Comparison of ENCODE assay signal across 9 cellular contexts in genomic region chr2:169933124-169933711, GRCh38.
DNase-seq lines count a peak whose midpoint lies in the region; ATAC-seq, FAIRE-seq and TF ChIP-seq lines count a peak whose summit lies in the region.
"Had no signal": no experiment of that assay in that cellular context is flagged by ENCODE, and none has a peak within 500 bp of the region (broad histone marks: within the 10 kb centered on the region; RNA-seq: fewer than 3 reads in every experiment).

No MANE protein-coding gene starts in this region.

- in situ Hi-C loops in ACHN (cut with HindIII; ENCODE audit: low pct_ligation_motif_present, low pct_unique_long_range_greater_than_20kb, low sequenced_read_pairs) (no loop called here), GM13977 (cut with MboI; ENCODE audit: low pct_unique_long_range_greater_than_20kb, low sequenced_read_pairs, unreplicated experiment) (no loop called here)

- POLR2A ChIA-PET in OCI-LY7 (lab: Charles Lee), result no interaction called here

- H3K27me3 ChIP-seq in pancreas, result no peaks in the 10 kb centered on the region

- H3K9me3 ChIP-seq in OCI-LY7 (ENCODE audit: low read length), result no peaks in the 10 kb centered on the region
- no peaks in the 10 kb centered on the region for H3K9me3 ChIP-seq in pancreas
- H3K9me3 ChIP-seq: HAP-1 had no signal

- 34 to 39% methylated on average over 2 of the region's 2 CpGs for WGBS in pancreas, 2 donors

- TF ChIP-seq CTCF in GM13977 (IDR thresholded peaks at IDR 0.05; ENCODE audit: extremely low read depth, insufficient read depth, missing control alignments) (peak; percentile 78), OCI-LY7 (conservative IDR thresholded peaks at IDR 0.05; ENCODE audit: low read length) (peak; percentile 79), pancreas (IDR thresholded peaks at IDR 0.05) (peak in 2 of 4 donors; percentile 32 to 47)

- H3K4me2 ChIP-seq in OCI-LY7 (ENCODE audit: low read length), result no peak overlapping the region

- no peaks in the 10 kb centered on the region for H3K79me2 ChIP-seq in OCI-LY7 (ENCODE audit: insufficient read depth, low read depth, low read length)

- H2AFZ ChIP-seq in OCI-LY7 (ENCODE audit: low read length), result no peak overlapping the region

- H3K4me1 ChIP-seq in OCI-LY7 (ENCODE audit: insufficient read depth, low read length, poor library complexity, severe bottlenecking) (no peaks in the 10 kb centered on the region), pancreas (no peaks in the 10 kb centered on the region)
- H3K4me1 ChIP-seq: HAP-1 had no signal

- ATAC-seq in HG03521 (IDR thresholded peaks at IDR 0.05; ENCODE audit: unreplicated experiment) (peak; percentile 58), pancreas (peak in 3 of 4 donors; percentile 69 to 86 (median 76)), HG02840 (IDR thresholded peaks at IDR 0.05; ENCODE audit: low FRiP score, unreplicated experiment) (no peak)

- H3K27ac ChIP-seq in OCI-LY7 (ENCODE audit: low read depth, low read length, poor library complexity, severe bottlenecking) (no peak overlapping the region), pancreas (no peak overlapping the region), substantia nigra (ENCODE audit: low read depth, low read length, poor library complexity, severe bottlenecking) (no peak overlapping the region)

- TF ChIP-seq POLR2A in erythroblast (IDR thresholded peaks at IDR 0.05; ENCODE audit: low read length), result no peak

- BruUV-seq in OCI-LY7 (replicated peaks; lab: Mats Ljungman, UMichigan), result no TSS peak

- H4K20me1 ChIP-seq in OCI-LY7 (ENCODE audit: insufficient read depth, low read length), result no peaks in the 10 kb centered on the region

- CTCF ChIA-PET in OCI-LY7 (lab: Charles Lee; ENCODE audit: unreplicated experiment), result no interaction called here

- H3K4me3 ChIP-seq in OCI-LY7 (ENCODE audit: low read depth, low read length, poor library complexity, severe bottlenecking), result no peak overlapping the region
- H3K4me3 ChIP-seq in pancreas, result no peak overlapping the region
- H3K4me3 ChIP-seq: HAP-1 had no signal

- peak; percentile 86 for FAIRE-seq in pancreas (lab: Jason Lieb, UNC)

- no peaks in the 10 kb centered on the region for H3K9me2 ChIP-seq in OCI-LY7 (ENCODE audit: insufficient read depth, low read length)

- intact Hi-C loops in OCI-LY7 (cut with micrococcal nuclease; ENCODE audit: unreplicated experiment), result loop anchor here (10.0 kb wide), 1 partner anchor 882 kb away; the partner anchor contains the start of gene GAD1
- intact Hi-C loops in pancreas (cut with DNase I), result no loop called here

- no peaks in the 10 kb centered on the region for H3K36me3 ChIP-seq in OCI-LY7 (ENCODE audit: insufficient read depth, low read length)
- H3K36me3 ChIP-seq in pancreas, result no peaks in the 10 kb centered on the region

- DNase-seq in ACHN, result peak; percentile 70
- peak; percentile 29 for DNase-seq in GM13977 (ENCODE audit: low spot score)
- DNase-seq in OCI-LY7 (ENCODE audit: low spot score), result peak; percentile 33
- peak; percentile 73 to 78 for DNase-seq in erythroblast (lab: John Stamatoyannopoulos, UW)
- no peak for DNase-seq in pancreas
- DNase-seq in substantia nigra (lab: John Stamatoyannopoulos, UW), result no peak

Comparison
In these comparisons a context has a peak if more than half of its experiments do, and no peak if none do; other contexts are left out.
1. DNase-seq: peak in ACHN (single experiment), GM13977 (single experiment), OCI-LY7 (single experiment) and erythroblast (2 of 2); none in pancreas (0 of 6) and substantia nigra (0 of 49).